ENCODE assay signal across 2 cellular contexts in genomic region chr1:239386453-239387303, GRCh38.
TF ChIP-seq lines count a peak whose summit lies in the region.

Gene CHRM3, plus strand, starts transcription at chr1:239386568. Its CDS starts 520,884 bp downstream, at chr1:239907452.

TF ChIP-seq in liver, 16 proteins besides CTCF, POLR2A, EP300 and RAD21 (continued from another document):
- no peak for TF ChIP-seq ATF3 (IDR thresholded peaks at IDR 0.05)
- TF ChIP-seq TAF1 (conservative IDR thresholded peaks at IDR 0.05), result no peak
- no peak for TF ChIP-seq EGR1 (IDR thresholded peaks at IDR 0.05; ENCODE audit: low read depth in 2 of 2)
- no peak for TF ChIP-seq SP1 (IDR thresholded peaks at IDR 0.05)
- no peak for TF ChIP-seq FOXA1 (IDR thresholded peaks at IDR 0.05)
- TF ChIP-seq HNF4G (IDR thresholded peaks at IDR 0.05), result no peak
TF ChIP-seq in liver: peak in this region for 0.

TF ChIP-seq in HepG2, 621 proteins besides CTCF, POLR2A, EP300 and RAD21 (continued from another document):
- no peak for TF ChIP-seq ZNF496 (CRISPR knock-in tag; IDR thresholded peaks at IDR 0.05; ENCODE audit: insufficient replicate concordance)
